18 cellular contexts compared by ENCODE assay signal in the genomic region with DNA sequence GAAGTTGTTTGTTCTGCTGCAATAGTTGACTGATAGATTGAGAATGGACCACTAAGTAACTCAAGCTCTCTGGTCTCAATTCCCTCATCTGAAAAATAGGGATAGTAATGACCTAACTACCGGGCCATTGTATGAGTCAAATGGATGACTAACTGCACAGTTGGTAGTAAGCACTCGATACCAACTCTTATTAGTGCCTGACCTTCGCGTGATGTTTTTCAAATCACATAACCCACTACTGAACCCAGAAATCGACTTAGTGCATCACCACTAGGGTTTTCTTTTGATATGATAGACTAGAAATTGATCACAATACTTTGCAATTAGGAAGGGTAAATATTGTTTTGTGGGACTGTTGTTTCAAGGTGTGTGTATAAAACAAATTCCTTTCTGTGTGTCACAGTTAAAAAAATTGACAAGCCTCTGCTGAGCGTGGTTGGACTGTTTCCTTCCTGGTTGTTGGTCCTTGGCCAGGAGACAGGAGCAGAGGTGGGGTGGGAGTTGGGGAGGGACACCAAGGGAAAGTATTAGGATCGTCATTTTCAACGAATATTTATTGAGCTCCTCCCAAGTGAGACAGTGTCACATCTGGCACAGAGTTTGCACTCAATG. TPM values are rescaled to one million over a fixed set of nuclear protein-coding genes. Genes with fewer than 3 reads are reported as not detected.
DNase-seq lines count a peak whose midpoint lies in the region; ATAC-seq and TF ChIP-seq lines count a peak whose summit lies in the region.
"Had no signal": no experiment of that assay in that cellular context is flagged by ENCODE, and none has a peak within 500 bp of the region (broad histone marks: within the 10 kb centered on the region; RNA-seq: fewer than 3 reads in every experiment).

No MANE protein-coding gene starts in this region.

- no peaks in the 10 kb centered on the region for H3K27me3 Mint-ChIP-seq in CD4-positive, alpha-beta T cell

- no peaks in the 10 kb centered on the region for H4K20me1 ChIP-seq in hepatocyte (ENCODE audit: insufficient read depth, poor library complexity, severe bottlenecking)

- H3K79me2 ChIP-seq in hepatocyte: no peaks in the 10 kb centered on the region

- H3K4me3 ChIP-seq in hepatocyte: no peak overlapping the region
- H3K4me3 ChIP-seq: GM12878, thyroid gland had no signal

- peak; percentile 61 for DNase-seq in AG08395 (ENCODE audit: low spot score)
- peak; percentile 85 for DNase-seq in HT1080 (ENCODE audit: low read depth)
- peak; percentile 36 for DNase-seq in amniotic epithelial cell (ENCODE audit: low read depth)
- peak; percentile 72 for DNase-seq in iris pigment epithelial cell (ENCODE audit: low read depth)
- no peak for DNase-seq in NCI-H1930 (lab: John Stamatoyannopoulos, UW)
- no peak for DNase-seq in CD4-positive, alpha-beta T cell
- no peak for DNase-seq in hepatocyte (ENCODE audit: low spot score)
- DNase-seq: activated CD4-positive, CD25-positive, alpha-beta regulatory T cell treated with anti-CD3 and anti-CD28 coated beads, Interleukin-2, amount 50 U/mL, for 72 hours; activated naive CD8-positive, alpha-beta T cell treated with anti-CD3 and anti-CD28 coated beads, Interleukin-2, amount 50 U/mL, for 24 hours; DMS153; glutamatergic neuron; MM.1S; NCI-H2171 treated with DMSO at 0.1 percent for 48 hours; stimulated activated CD4-positive, alpha-beta T cell treated with anti-CD3 and anti-CD28 coated beads, Interleukin-12 subunit alpha, Interleukin-12 subunit beta, amount 100 ng/mL, for 4 hours; thyroid gland had no signal

- TF ChIP-seq CTCF in CD4-positive, alpha-beta T cell (IDR thresholded peaks at IDR 0.05): no peak
- no peak for TF ChIP-seq CTCF in hepatocyte (IDR thresholded peaks at IDR 0.05; ENCODE audit: poor library complexity)

- ATAC-seq in CD4-positive, alpha-beta T cell (ENCODE audit: poor library complexity): no peak
- ATAC-seq in GM18870 (IDR thresholded peaks at IDR 0.05; ENCODE audit: unreplicated experiment): no peak
- ATAC-seq: activated naive CD8-positive, alpha-beta T cell treated with anti-CD3 and anti-CD28 coated beads, Interleukin-2, amount 50 U/mL, for 24 hours; GM12878 had no signal

- no peaks in the 10 kb centered on the region for H3K9me2 ChIP-seq in hepatocyte (replicated peaks; ENCODE audit: insufficient read depth)

- no peak overlapping the region for H2AFZ ChIP-seq in hepatocyte

- intact Hi-C loops in CD4-positive, alpha-beta T cell (cut with DNase I, micrococcal nuclease): no loop called here

- H3K9me3 Mint-ChIP-seq in CD4-positive, alpha-beta T cell: no peaks in the 10 kb centered on the region
- H3K9me3 Mint-ChIP-seq: activated naive CD8-positive, alpha-beta T cell treated with anti-CD3 and anti-CD28 coated beads, Interleukin-2, amount 50 U/mL, for 24 hours; dendritic cell treated with granulocyte-macrophage colony-stimulating factor and Interleukin-4, amounts not matched to agents 40 ng/mL and 50 ng/mL, for 4 days had no signal

- no peaks in the 10 kb centered on the region for H3K9me3 ChIP-seq in CD4-positive, alpha-beta T cell (ENCODE audit: control insufficient read depth, low read length)
- H3K9me3 ChIP-seq in hepatocyte (ENCODE audit: low read depth): no peaks in the 10 kb centered on the region
- H3K9me3 ChIP-seq: thyroid gland had no signal

- CTCF ChIA-PET in CD4-positive, alpha-beta T cell (lab: Charles Lee): no interaction called here

- H3K27ac Mint-ChIP-seq in CD4-positive, alpha-beta T cell: no peak overlapping the region
- H3K27ac Mint-ChIP-seq: activated naive CD8-positive, alpha-beta T cell treated with anti-CD3 and anti-CD28 coated beads, Interleukin-2, amount 50 U/mL, for 24 hours; dendritic cell treated with granulocyte-macrophage colony-stimulating factor and Interleukin-4, amounts not matched to agents 40 ng/mL and 50 ng/mL, for 4 days had no signal

- POLR2A ChIA-PET in CD4-positive, alpha-beta T cell (lab: Charles Lee): no interaction called here

- 88% methylated on average over 8 of the region's 8 CpGs for WGBS in hepatocyte (ENCODE audit: low lambda C conversion rate, missing lambda C conversion rate)

- no peaks in the 10 kb centered on the region for H3K4me1 Mint-ChIP-seq in CD4-positive, alpha-beta T cell (ENCODE audit: low read depth)
- H3K4me1 Mint-ChIP-seq: activated naive CD8-positive, alpha-beta T cell treated with anti-CD3 and anti-CD28 coated beads, Interleukin-2, amount 50 U/mL, for 24 hours had no signal

- H3K27me3 ChIP-seq in CD4-positive, alpha-beta T cell (ENCODE audit: control insufficient read depth, insufficient read depth, low read length): no peaks in the 10 kb centered on the region
- no peaks in the 10 kb centered on the region for H3K27me3 ChIP-seq in hepatocyte
- H3K27me3 ChIP-seq: thyroid gland had no signal

- H3K36me3 ChIP-seq in hepatocyte (replicated peaks; ENCODE audit: insufficient read depth, low read depth): no peaks in the 10 kb centered on the region
- H3K36me3 ChIP-seq: thyroid gland had no signal

- H3K27ac ChIP-seq in CD4-positive, alpha-beta T cell (ENCODE audit: low read depth, low read length): no peak overlapping the region
- no peak overlapping the region for H3K27ac ChIP-seq in hepatocyte
- H3K27ac ChIP-seq: thyroid gland had no signal

- no peak overlapping the region for H3K4me3 Mint-ChIP-seq in CD4-positive, alpha-beta T cell
- H3K4me3 Mint-ChIP-seq: activated naive CD8-positive, alpha-beta T cell treated with anti-CD3 and anti-CD28 coated beads, Interleukin-2, amount 50 U/mL, for 24 hours; dendritic cell treated with granulocyte-macrophage colony-stimulating factor and Interleukin-4, amounts not matched to agents 40 ng/mL and 50 ng/mL, for 4 days had no signal

- no peaks in the 10 kb centered on the region for H3K4me1 ChIP-seq in hepatocyte (ENCODE audit: insufficient read depth)

- H3K4me2 ChIP-seq in hepatocyte: no peak overlapping the region

- no peaks in the 10 kb centered on the region for H3K36me3 Mint-ChIP-seq in CD4-positive, alpha-beta T cell (ENCODE audit: low read depth)

RNA-seq across cellular contexts. Expression of gene LRP8, which starts 54.0 kb away (rescaled TPM):
- 44.4 and 65.3 TPM in 2 replicates for total RNA-seq in HT1080 (2014; rRNA removed; shearing (Covaris generic))
- 40.4 and 47.7 TPM in 2 replicates for polyA plus RNA-seq in HT1080 (2015; cell fraction: cytosol; rRNA removed)
- polyA plus RNA-seq in HT1080 (2015; cell fraction: nucleus; rRNA removed): 102 and 103 TPM in 2 replicates
- total RNA-seq in CD4-positive, alpha-beta T cell: 10 to 100 TPM in 1 of 2 experiments, 1 to 10 TPM in 1; 8.1 to 11.5 TPM
- total RNA-seq in hepatocyte: 2.6 and 2.7 TPM in 2 replicates
- 2.1 and 2.4 TPM in 2 replicates for polyA plus RNA-seq in hepatocyte

Comparison
In these comparisons a context has a peak if more than half of its experiments do, and no peak if none do; other contexts are left out.
1. DNase-seq: peak in AG08395 (single experiment), HT1080 (single experiment), amniotic epithelial cell (single experiment) and iris pigment epithelial cell (single experiment); none in NCI-H1930 (0 of 2), CD4-positive, alpha-beta T cell (0 of 10) and hepatocyte (single experiment).